In the genomic region with DNA sequence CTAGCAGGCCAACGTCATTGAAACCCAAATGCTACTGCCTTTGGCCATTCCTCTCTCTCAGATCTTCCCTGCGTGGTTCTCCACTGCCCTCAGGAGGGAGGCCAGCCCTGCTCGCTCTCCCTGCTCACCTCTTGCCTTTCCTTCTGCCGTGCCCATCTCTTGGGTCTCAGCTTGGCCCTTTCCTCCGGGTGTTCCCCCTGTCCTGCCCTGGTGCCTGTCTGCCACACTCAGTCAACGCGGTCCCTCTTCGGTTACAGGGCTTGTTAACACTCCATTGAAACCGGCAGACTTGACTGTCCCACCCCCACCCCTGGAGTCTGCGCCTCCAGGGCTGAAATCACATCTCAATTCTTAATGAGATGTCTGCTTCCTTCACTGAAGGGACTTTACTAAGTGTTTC, we compare ENCODE assay signal across 19 cellular contexts.
DNase-seq lines count a peak whose midpoint lies in the region; ATAC-seq and TF ChIP-seq lines count a peak whose summit lies in the region.
"Had no signal": no experiment of that assay in that cellular context is flagged by ENCODE, and none has a peak within 500 bp of the region (broad histone marks: within the 10 kb centered on the region; RNA-seq: fewer than 3 reads in every experiment).

No MANE protein-coding gene starts in this region.

- H3K27me3 ChIP-seq in neutrophil (peaks cover under 1% of the 10 kb centered on the region), MG63 (no peaks in the 10 kb centered on the region)
- H3K27me3 ChIP-seq: Peyer's patch had no signal

- H3K36me3 ChIP-seq in neutrophil (peaks cover 52% of the 10 kb centered on the region), MG63 (no peaks in the 10 kb centered on the region)
- H3K36me3 ChIP-seq: Peyer's patch had no signal

- peaks cover 0 to 4% of the 10 kb centered on the region in 2 donors for H3K4me1 Mint-ChIP-seq in natural killer cell treated with Interleukin-12 subunit alpha and Interleukin-12 subunit beta and Interleukin-15 and Interleukin-18, amount 100 ng/mL, for 72 hours (ENCODE audit: low read depth in 2 of 2)
- H3K4me1 Mint-ChIP-seq in natural killer cell: no peaks in the 10 kb centered on the region
- H3K4me1 Mint-ChIP-seq: B cell had no signal

- peaks cover 0 to 6% of the 10 kb centered on the region in 2 donors for H3K27me3 Mint-ChIP-seq in natural killer cell treated with Interleukin-12 subunit alpha and Interleukin-12 subunit beta and Interleukin-15 and Interleukin-18, amount 100 ng/mL, for 72 hours
- peaks cover 0 to 4% of the 10 kb centered on the region in 2 donors for H3K27me3 Mint-ChIP-seq in natural killer cell (ENCODE audit: low read depth in 2 of 2)

- H3K27ac Mint-ChIP-seq in natural killer cell treated with Interleukin-12 subunit alpha and Interleukin-12 subunit beta and Interleukin-15 and Interleukin-18, amount 100 ng/mL, for 72 hours: no peak overlapping the region
- H3K27ac Mint-ChIP-seq in natural killer cell: no peak overlapping the region
- H3K27ac Mint-ChIP-seq: B cell; CD8-positive, alpha-beta T cell had no signal

- peak; percentile 15 for DNase-seq in natural killer cell treated with Interleukin-12 subunit alpha and Interleukin-12 subunit beta and Interleukin-15 and Interleukin-18, amount 100 ng/mL, for 72 hours (ENCODE audit: low spot score)
- no peak for DNase-seq in natural killer cell
- DNase-seq in left kidney (ENCODE audit: low read depth, low spot score): peak; percentile 24
- DNase-seq in medulla oblongata (ENCODE audit: extremely low spot score): no peak
- no peak for DNase-seq in MG63
- DNase-seq in stimulated activated naive CD4-positive, alpha-beta T cell treated with Interleukin-2 at 50 U/mL for 16 hours (lab: John Stamatoyannopoulos, UW): no peak
- no peak for DNase-seq in hepatic stellate cell (ENCODE audit: low spot score)
- DNase-seq: CD8-positive, alpha-beta T cell; NCI-H1092 treated with DMSO at 0.1 percent for 48 hours; NCI-H187; NCI-H2171 treated with DMSO at 0.1 percent for 48 hours; NCI-H510A; NCI-H82; SHP77 treated with DMSO at 0.1 percent for 48 hours had no signal

- H3K9me3 Mint-ChIP-seq in natural killer cell treated with Interleukin-12 subunit alpha and Interleukin-12 subunit beta and Interleukin-15 and Interleukin-18, amount 100 ng/mL, for 72 hours: no peaks in the 10 kb centered on the region
- H3K9me3 Mint-ChIP-seq in natural killer cell: no peaks in the 10 kb centered on the region
- H3K9me3 Mint-ChIP-seq: CD8-positive, alpha-beta T cell had no signal

- H3K36me3 Mint-ChIP-seq in natural killer cell treated with Interleukin-12 subunit alpha and Interleukin-12 subunit beta and Interleukin-15 and Interleukin-18, amount 100 ng/mL, for 72 hours: no peaks in the 10 kb centered on the region
- no peaks in the 10 kb centered on the region for H3K36me3 Mint-ChIP-seq in natural killer cell

- intact Hi-C loops in natural killer cell (cut with micrococcal nuclease): no loop called here

- H3K27ac ChIP-seq in neutrophil: peak overlapping the region; percentile 13
- H3K27ac ChIP-seq: KMS-11, Peyer's patch had no signal

- no peak for TF ChIP-seq CTCF in natural killer cell (IDR thresholded peaks at IDR 0.05)
- no peak for TF ChIP-seq CTCF in neutrophil (IDR thresholded peaks at IDR 0.05)

- no peak overlapping the region for H3K4me3 Mint-ChIP-seq in natural killer cell treated with Interleukin-12 subunit alpha and Interleukin-12 subunit beta and Interleukin-15 and Interleukin-18, amount 100 ng/mL, for 72 hours
- H3K4me3 Mint-ChIP-seq in natural killer cell: no peak overlapping the region
- H3K4me3 Mint-ChIP-seq: B cell; CD8-positive, alpha-beta T cell had no signal

- no peaks in the 10 kb centered on the region for H3K4me1 ChIP-seq in neutrophil (ENCODE audit: control insufficient read depth in 1 of 2, insufficient read depth in 1 of 2, low read depth in 1 of 2, low read length in 1 of 2)
- H3K4me1 ChIP-seq: Peyer's patch had no signal

- ATAC-seq in natural killer cell treated with Interleukin-12 subunit alpha and Interleukin-12 subunit beta and Interleukin-15 and Interleukin-18, amount 100 ng/mL, for 72 hours: no peak
- no peak for ATAC-seq in natural killer cell
- ATAC-seq: CD8-positive, alpha-beta T cell; HepG2 had no signal

- H3K9me3 ChIP-seq in neutrophil (no peaks in the 10 kb centered on the region), MG63 (no peaks in the 10 kb centered on the region)
- H3K9me3 ChIP-seq: Peyer's patch had no signal

- no peak overlapping the region for H3K4me3 ChIP-seq in neutrophil (ENCODE audit: low read depth in 1 of 2, low read length in 1 of 2)
- H3K4me3 ChIP-seq in MG63: no peak overlapping the region
- H3K4me3 ChIP-seq: Peyer's patch had no signal

Comparison
In these comparisons a context has a peak if more than half of its experiments do, and no peak if none do; other contexts are left out.
1. DNase-seq: peak in natural killer cell treated with Interleukin-12 subunit alpha and Interleukin-12 subunit beta and Interleukin-15 and Interleukin-18, amount 100 ng/mL, for 72 hours (single experiment) and left kidney (single experiment); none in natural killer cell (single experiment), medulla oblongata (single experiment), MG63 (single experiment), stimulated activated naive CD4-positive, alpha-beta T cell treated with Interleukin-2 at 50 U/mL for 16 hours (single experiment) and hepatic stellate cell (single experiment).